In the genomic region with DNA sequence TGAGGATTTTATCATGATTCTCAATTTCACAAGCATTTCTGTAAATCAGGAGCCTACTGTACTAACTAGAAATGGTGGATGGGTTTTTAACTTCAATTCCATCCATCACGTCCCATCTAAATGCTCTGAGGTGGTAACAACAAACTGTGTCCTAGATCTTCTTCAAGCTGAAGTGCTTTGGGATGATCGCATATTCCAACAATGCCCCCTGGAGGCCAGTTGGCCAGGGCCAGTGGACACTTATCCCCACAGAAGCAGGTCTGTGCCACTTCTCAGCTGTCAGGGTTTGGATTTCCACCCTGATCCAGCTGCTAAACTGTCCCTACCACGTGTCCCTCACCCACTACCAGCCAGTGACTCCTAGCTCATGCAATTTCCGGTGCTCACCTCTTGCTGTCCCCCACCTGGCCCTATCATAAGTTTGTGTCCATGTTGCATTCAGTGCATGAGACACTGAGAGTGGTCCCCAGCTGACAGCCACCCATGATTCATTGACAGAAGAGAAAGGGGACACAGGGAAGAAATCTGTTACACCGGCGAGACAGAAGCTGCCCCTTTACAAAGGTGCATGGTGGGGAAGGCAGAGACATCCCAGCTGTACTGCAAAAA, we compare ENCODE assay signal across 8 cellular contexts. TPM values are rescaled to one million over a fixed set of nuclear protein-coding genes. Genes with fewer than 3 reads are reported as not detected.
DNase-seq lines count a peak whose midpoint lies in the region; ATAC-seq and TF ChIP-seq lines count a peak whose summit lies in the region.
"Not testable (repeated sequence)": the region's sequence is repeated elsewhere in the genome, so short reads cannot be mapped to it uniquely, and the experiment has no call there.

No MANE protein-coding gene starts in this region.

- H3K36me3 Mint-ChIP-seq in activated CD4-positive, alpha-beta memory T cell treated with anti-CD3 and anti-CD28 coated beads for 36 hours; osteocyte (ENCODE audit: unreplicated experiment): not testable (repeated sequence)

- H3K27ac ChIP-seq in Karpas-422 (ENCODE audit: low read length); upper lobe of right lung: not testable (repeated sequence)

- CTCF ChIA-PET in activated CD4-positive, alpha-beta memory T cell treated with anti-CD3 and anti-CD28 coated beads for 36 hours (lab: Charles Lee): not testable (repeated sequence)

- not testable (repeated sequence) for H3K4me1 ChIP-seq in Karpas-422 (ENCODE audit: low read length); upper lobe of right lung

- TF ChIP-seq CTCF in epithelial cell of proximal tubule (conservative IDR thresholded peaks at IDR 0.05; ENCODE audit: low read depth, low read length) (peak; percentile 72), osteocyte (IDR thresholded peaks at IDR 0.05) (peak; percentile 79), upper lobe of right lung (IDR thresholded peaks at IDR 0.05) (peak; percentile 63)

- not testable (repeated sequence) for H3K27me3 ChIP-seq in Karpas-422 (ENCODE audit: low read length); upper lobe of right lung

- H2AFZ ChIP-seq in Karpas-422 (ENCODE audit: low read length): not testable (repeated sequence)

- not testable (repeated sequence) for H3K4me2 ChIP-seq in Karpas-422 (ENCODE audit: low read depth, low read length, poor library complexity, severe bottlenecking)

- not testable (repeated sequence) for H3K4me3 Mint-ChIP-seq in activated CD4-positive, alpha-beta memory T cell treated with anti-CD3 and anti-CD28 coated beads for 36 hours; osteocyte (ENCODE audit: unreplicated experiment)

- not testable (repeated sequence) for H3K36me3 ChIP-seq in Karpas-422 (ENCODE audit: insufficient read depth, low read length); upper lobe of right lung

- DNase-seq in DMS153 (lab: John Stamatoyannopoulos, UW) (peak; percentile 31), Karpas-422 (peak; percentile 41), NCI-H82 treated with DMSO at 0.1 percent for 48 hours (lab: John Stamatoyannopoulos, UW; ENCODE audit: unreplicated experiment) (peak; percentile 4), iPS-NIHi7 (ENCODE audit: extremely low spot score) (peak; percentile 36), osteocyte (ENCODE audit: extremely low spot score, unreplicated experiment) (peak; percentile 87), upper lobe of right lung (peak; percentile 68)
- DNase-seq in activated CD4-positive, alpha-beta memory T cell treated with anti-CD3 and anti-CD28 coated beads for 36 hours: peak; percentile 22
- DNase-seq in epithelial cell of proximal tubule (ENCODE audit: low read depth): not testable (repeated sequence)

- POLR2A ChIA-PET in activated CD4-positive, alpha-beta memory T cell treated with anti-CD3 and anti-CD28 coated beads for 36 hours (lab: Charles Lee): not testable (repeated sequence)

- not testable (repeated sequence) for H3K9me2 ChIP-seq in Karpas-422 (replicated peaks; ENCODE audit: insufficient read depth, low read length)

- not testable (repeated sequence) for H4K20me1 ChIP-seq in Karpas-422 (ENCODE audit: insufficient read depth, low read depth, low read length)

- H3K4me3 ChIP-seq in Karpas-422 (ENCODE audit: low read length); epithelial cell of proximal tubule (ENCODE audit: low read depth, low read length); upper lobe of right lung: not testable (repeated sequence)

- not testable (repeated sequence) for H3K4me1 Mint-ChIP-seq in activated CD4-positive, alpha-beta memory T cell treated with anti-CD3 and anti-CD28 coated beads for 36 hours (ENCODE audit: low read depth); osteocyte (ENCODE audit: unreplicated experiment)

- H3K27me3 Mint-ChIP-seq in activated CD4-positive, alpha-beta memory T cell treated with anti-CD3 and anti-CD28 coated beads for 36 hours; osteocyte (ENCODE audit: unreplicated experiment): not testable (repeated sequence)

- not testable (repeated sequence) for H3K27ac Mint-ChIP-seq in activated CD4-positive, alpha-beta memory T cell treated with anti-CD3 and anti-CD28 coated beads for 36 hours; osteocyte (ENCODE audit: unreplicated experiment)

- intact Hi-C loops in activated CD4-positive, alpha-beta memory T cell treated with anti-CD3 and anti-CD28 coated beads for 36 hours (cut with micrococcal nuclease); upper lobe of right lung (cut with DNase I): not testable (repeated sequence)

- ATAC-seq in upper lobe of right lung: peak; percentile 74

- H3K9ac ChIP-seq in Karpas-422 (ENCODE audit: low read length): not testable (repeated sequence)

- H3K9me3 Mint-ChIP-seq in activated CD4-positive, alpha-beta memory T cell treated with anti-CD3 and anti-CD28 coated beads for 36 hours; osteocyte (ENCODE audit: unreplicated experiment): not testable (repeated sequence)

- not testable (repeated sequence) for H3K9me3 ChIP-seq in Karpas-422 (ENCODE audit: low read length); upper lobe of right lung

- not testable (repeated sequence) for H3K79me2 ChIP-seq in Karpas-422 (ENCODE audit: low read length)

RNA-seq across cellular contexts. Expression of a gene that starts 28.0 kb away (rescaled TPM):
- 20.9 and 30.3 TPM in 2 replicates for total RNA-seq in Karpas-422 (2014; rRNA removed; shearing (Covaris generic); ENCODE audit: low replicate concordance)
- 10 to 100 TPM; 25.5 to 26.0 TPM for total RNA-seq in activated CD4-positive, alpha-beta memory T cell treated with anti-CD3 and anti-CD28 coated beads for 36 hours
- 16.1 and 19.1 TPM in 2 replicates for total RNA-seq in epithelial cell of proximal tubule
- 27.0 and 27.7 TPM in 2 replicates for total RNA-seq in osteocyte
- 28.5 TPM for total RNA-seq in upper lobe of right lung
